ENCODE assay signal across 1 cellular context in genomic region chr10:133213641-133214467, GRCh38.
TF ChIP-seq lines count a peak whose summit lies in the region.

No MANE protein-coding gene starts in this region.

TF ChIP-seq in HepG2, 621 proteins besides CTCF, POLR2A, EP300 and RAD21:
- TF ChIP-seq ZNF17 (CRISPR knock-in tag; IDR thresholded peaks at IDR 0.05) (no peak), KMT2B (CRISPR knock-in tag; IDR thresholded peaks at IDR 0.05) (no peak), ZNF609 (CRISPR knock-in tag; IDR thresholded peaks at IDR 0.05; ENCODE audit: borderline replicate concordance) (no peak), DMAP1 (CRISPR knock-in tag; IDR thresholded peaks at IDR 0.05) (no peak), REPIN1 (CRISPR knock-in tag; IDR thresholded peaks at IDR 0.05; ENCODE audit: borderline replicate concordance, low read depth) (no peak), CHCHD3 (CRISPR knock-in tag; IDR thresholded peaks at IDR 0.05) (no peak), CREB1 (IDR thresholded peaks at IDR 0.05) (peak; percentile 92), CREB1 (CRISPR knock-in tag; IDR thresholded peaks at IDR 0.05) (no peak), JUND (CRISPR knock-in tag; IDR thresholded peaks at IDR 0.05) (no peak), ATF7 (IDR thresholded peaks at IDR 0.05) (peak; percentile 90), ATF7 (CRISPR knock-in tag; IDR thresholded peaks at IDR 0.05) (no peak)
